Comparison of ENCODE assay signal across 9 cellular contexts in genomic region chr7:3260425-3260762, GRCh38. TPM values are rescaled to one million over a fixed set of nuclear protein-coding genes. Genes with fewer than 3 reads are reported as not detected.
DNase-seq lines count a peak whose midpoint lies in the region; ATAC-seq, FAIRE-seq and TF ChIP-seq lines count a peak whose summit lies in the region.
"Had no signal": no experiment of that assay in that cellular context is flagged by ENCODE, and none has a peak within 500 bp of the region (broad histone marks: within the 10 kb centered on the region; RNA-seq: fewer than 3 reads in every experiment).

No MANE protein-coding gene starts in this region.

- no peak for TF ChIP-seq POLR2A in lower leg skin (IDR thresholded peaks at IDR 0.05)

- POLR2A ChIA-PET in naive thymus-derived CD8-positive, alpha-beta T cell (lab: Charles Lee): no interaction called here

- H3K36me3 ChIP-seq in duodenal mucosa (ENCODE audit: control insufficient read depth in 1 of 2, insufficient read depth in 2 of 2, low read length in 2 of 2): no peaks in the 10 kb centered on the region

- H3K4me3 ChIP-seq in duodenal mucosa (ENCODE audit: low read depth in 1 of 2, low read length in 2 of 2) (peak overlapping the region; percentile 52 to 64), lower leg skin (ENCODE audit: low read depth, poor library complexity, severe bottlenecking) (no peak overlapping the region)

- H3K27me3 ChIP-seq in duodenal mucosa (ENCODE audit: control insufficient read depth in 1 of 2, insufficient read depth in 2 of 2, low read length in 2 of 2): no peaks in the 10 kb centered on the region

- H3K9me3 Mint-ChIP-seq in naive thymus-derived CD8-positive, alpha-beta T cell: no peaks in the 10 kb centered on the region

- H3K27me3 Mint-ChIP-seq in naive thymus-derived CD8-positive, alpha-beta T cell: peaks cover 2 to 25% (median 21%) of the 10 kb centered on the region in 5 donors

- no peak for TF ChIP-seq CTCF in lower leg skin (IDR thresholded peaks at IDR 0.05)

- H3K27ac ChIP-seq in duodenal mucosa (ENCODE audit: low read depth, low read length): no peak overlapping the region

- H3K9me3 ChIP-seq in duodenal mucosa (ENCODE audit: control insufficient read depth in 1 of 2, low read length in 2 of 2): no peaks in the 10 kb centered on the region

- no peaks in the 10 kb centered on the region for H3K36me3 Mint-ChIP-seq in naive thymus-derived CD8-positive, alpha-beta T cell

- intact Hi-C loops in lower leg skin (cut with DNase I; ENCODE audit: low total_unique reads): no loop called here

- H3K4me1 Mint-ChIP-seq in naive thymus-derived CD8-positive, alpha-beta T cell: peaks cover 0 to 9% (median under 1%) of the 10 kb centered on the region in 4 donors

- H3K4me1 ChIP-seq in duodenal mucosa (ENCODE audit: control insufficient read depth in 1 of 2, insufficient read depth in 2 of 2, low read length in 2 of 2): no peaks in the 10 kb centered on the region

- no peak for ATAC-seq in naive thymus-derived CD8-positive, alpha-beta T cell
- no peak for ATAC-seq in HG02642 (IDR thresholded peaks at IDR 0.05; ENCODE audit: poor library complexity, unreplicated experiment)

- in situ Hi-C loops in ACHN (cut with HindIII; ENCODE audit: low pct_ligation_motif_present, low pct_unique_long_range_greater_than_20kb, low sequenced_read_pairs): no loop called here

- 42 to 67% methylated on average over 10 of the region's 10 CpGs for WGBS in lower leg skin, 2 donors

- H3K4me3 Mint-ChIP-seq in naive thymus-derived CD8-positive, alpha-beta T cell: peak overlapping the region in 9 of 10 donors; percentile 17 to 84 (median 47)

- H3K27ac Mint-ChIP-seq in naive thymus-derived CD8-positive, alpha-beta T cell: peak overlapping the region in 1 of 10 donors; percentile 59

- peak overlapping the region in 1 of 2 donors; percentile 26 for H3K9ac ChIP-seq in duodenal mucosa (ENCODE audit: low read depth in 1 of 2, low read length in 2 of 2)

- no peak for FAIRE-seq in HTR-8/SVneo (lab: Jason Lieb, UNC)

- DNase-seq in ACHN: peak; percentile 69
- peak; percentile 87 for DNase-seq in LHCN-M2 (ENCODE audit: low read depth)
- DNase-seq in naive thymus-derived CD8-positive, alpha-beta T cell: no peak
- DNase-seq in HTR-8/SVneo (ENCODE audit: insufficient read length, low spot score): no peak
- no peak for DNase-seq in DMS79 treated with DMSO at 0.1 percent for 48 hours (lab: John Stamatoyannopoulos, UW)
- DNase-seq in lower leg skin (ENCODE audit: low spot score in 2 of 2): no peak
- DNase-seq: NCI-H1694 had no signal

RNA-seq across cellular contexts. Expression of gene SDK1, which starts 40.7 kb away (rescaled TPM):
- total RNA-seq in LHCN-M2 (2014; rRNA removed) (7.2 and 8.3 TPM in 2 replicates), lower leg skin (1 to 10 TPM; 1.9 to 7.2 (median 5.1) TPM)
- 6.1 TPM for polyA plus RNA-seq in LHCN-M2 (2012)
- under 1 TPM; 0.11 to 0.29 TPM for total RNA-seq in naive thymus-derived CD8-positive, alpha-beta T cell
- under 1 TPM in 1 of 3 donors, not detected in 2; 0.20 TPM for polyA plus RNA-seq in naive thymus-derived CD8-positive, alpha-beta T cell

Comparison
In these comparisons a context has a peak if more than half of its experiments do, and no peak if none do; other contexts are left out.
1. DNase-seq: peak in ACHN (single experiment) and LHCN-M2 (single experiment); none in naive thymus-derived CD8-positive, alpha-beta T cell (0 of 10), HTR-8/SVneo (single experiment), DMS79 treated with DMSO at 0.1 percent for 48 hours (single experiment) and lower leg skin (0 of 2).